Comparison of ENCODE assay signal across 17 cellular contexts in genomic region chr21:42019706-42020105, GRCh38. TPM values are rescaled to one million over a fixed set of nuclear protein-coding genes. Genes with fewer than 3 reads are reported as not detected.
DNase-seq lines count a peak whose midpoint lies in the region; TF ChIP-seq lines count a peak whose summit lies in the region.
"Had no signal": no experiment of that assay in that cellular context is flagged by ENCODE, and none has a peak within 500 bp of the region (broad histone marks: within the 10 kb centered on the region; RNA-seq: fewer than 3 reads in every experiment).

No MANE protein-coding gene starts in this region.

- H3K27me3 Mint-ChIP-seq in glutamatergic neuron (ENCODE audit: unreplicated experiment): peaks cover 3% of the 10 kb centered on the region

- peak; percentile 8 for DNase-seq in D341Med (ENCODE audit: low spot score)
- DNase-seq in glutamatergic neuron: no peak
- no peak for DNase-seq in neuronal stem cell (ENCODE audit: low spot score)
- DNase-seq in stimulated activated naive CD4-positive, alpha-beta T cell treated with Interleukin-2 at 50 U/mL for 16 hours (lab: John Stamatoyannopoulos, UW): no peak
- DNase-seq in medulla oblongata (ENCODE audit: extremely low spot score): no peak
- DNase-seq in NCI-H1930 (lab: John Stamatoyannopoulos, UW): no peak
- DNase-seq: Caco-2; CD4-positive, CD25-positive, alpha-beta regulatory T cell; CD8-positive, alpha-beta T cell; DMS 273 treated with DMSO at 0.1 percent for 48 hours; DND-41; GOT3; HCEC 1CT had no signal

- peaks cover 3% of the 10 kb centered on the region for H3K9me3 Mint-ChIP-seq in glutamatergic neuron (ENCODE audit: unreplicated experiment)

- no peak overlapping the region for H2AK5ac ChIP-seq in neuronal stem cell (ENCODE audit: low read depth, low read length)

- H3K4me2 ChIP-seq in neuronal stem cell (ENCODE audit: insufficient read depth, low read length, poor library complexity, severe bottlenecking): no peak overlapping the region
- H3K4me2 ChIP-seq: BLaER1 had no signal

- peaks cover 4% of the 10 kb centered on the region for H3K36me3 Mint-ChIP-seq in glutamatergic neuron (ENCODE audit: unreplicated experiment)
- H3K36me3 Mint-ChIP-seq: CD4-positive, CD25-positive, alpha-beta regulatory T cell; CD8-positive, alpha-beta T cell had no signal

- H3K23ac ChIP-seq in neuronal stem cell (ENCODE audit: low read depth, low read length, poor library complexity): no peak overlapping the region

- no peak overlapping the region for H3K27ac Mint-ChIP-seq in glutamatergic neuron (ENCODE audit: unreplicated experiment)
- H3K27ac Mint-ChIP-seq: B cell; CD8-positive, alpha-beta T cell had no signal

- no peaks in the 10 kb centered on the region for H3K36me3 ChIP-seq in neuronal stem cell (replicated peaks in 1 of 2; ENCODE audit: control insufficient read depth in 2 of 2, insufficient read depth in 2 of 2, low read length in 2 of 2)
- H3K36me3 ChIP-seq: BLaER1 had no signal

- no peak overlapping the region for H2BK120ac ChIP-seq in neuronal stem cell (ENCODE audit: low read depth, low read length)

- no peak overlapping the region for H4K91ac ChIP-seq in neuronal stem cell (ENCODE audit: low read depth, low read length, poor library complexity)

- H2AFZ ChIP-seq in neuronal stem cell (ENCODE audit: low read length): no peak overlapping the region

- peaks cover 0 to 20% (median 0%) of the 10 kb centered on the region in 3 experiments for H3K27me3 ChIP-seq in neuronal stem cell (ENCODE audit: control insufficient read depth in 3 of 3, insufficient read depth in 3 of 3, low read depth in 1 of 3, low read length in 3 of 3)
- H3K27me3 ChIP-seq: BLaER1 had no signal

- no peak overlapping the region for H2BK12ac ChIP-seq in neuronal stem cell (ENCODE audit: low read length)

- H3K14ac ChIP-seq in neuronal stem cell (ENCODE audit: low read length): no peak overlapping the region

- no peak overlapping the region for H3K18ac ChIP-seq in neuronal stem cell (ENCODE audit: low read length)

- H2BK15ac ChIP-seq in neuronal stem cell (ENCODE audit: low read length): no peak overlapping the region

- H3K9ac ChIP-seq in neuronal stem cell (ENCODE audit: low read depth, low read length, poor library complexity): no peak overlapping the region
- H3K9ac ChIP-seq: BLaER1 had no signal

- WGBS in neuronal stem cell (ENCODE audit: extremely low coverage in 2 of 2, insufficient read length in 2 of 2, insufficient replicate concordance in 1 of 2), 2 donors: no CpG with 5 or more reads among the region's 6 CpGs

- peaks cover 17 to 19% of the 10 kb centered on the region in 2 donors for H3K4me1 ChIP-seq in neuronal stem cell (ENCODE audit: control insufficient read depth in 2 of 2, insufficient read depth in 1 of 2, low read depth in 1 of 2, low read length in 2 of 2)
- H3K4me1 ChIP-seq: BLaER1, Caco-2 had no signal

- H3K79me1 ChIP-seq in neuronal stem cell (ENCODE audit: low read depth, low read length): no peaks in the 10 kb centered on the region

- H3K27ac ChIP-seq in neuronal stem cell (replicated peaks; ENCODE audit: low read length): no peak overlapping the region
- H3K27ac ChIP-seq: 22Rv1, BLaER1, C4-2B had no signal

- peaks cover 0 to 5% of the 10 kb centered on the region in 2 donors for H3K9me3 ChIP-seq in neuronal stem cell (replicated peaks in 1 of 2; ENCODE audit: control insufficient read depth in 2 of 2, insufficient read depth in 1 of 2, low read depth in 1 of 2, low read length in 2 of 2)
- H3K9me3 ChIP-seq: Caco-2 had no signal

- TF ChIP-seq CTCF in glutamatergic neuron (IDR thresholded peaks at IDR 0.05; ENCODE audit: partially characterized antibody, unreplicated experiment): no peak

- no peak overlapping the region for H3K4ac ChIP-seq in neuronal stem cell (ENCODE audit: low read length)

- no peak overlapping the region for H3K4me3 ChIP-seq in neuronal stem cell (ENCODE audit: low read length in 2 of 2)
- H3K4me3 ChIP-seq: BLaER1 had no signal

- H4K8ac ChIP-seq in neuronal stem cell (ENCODE audit: low read depth, low read length): no peak overlapping the region

- no peaks in the 10 kb centered on the region for H3K4me1 Mint-ChIP-seq in glutamatergic neuron (ENCODE audit: low read depth, unreplicated experiment)

- H2BK5ac ChIP-seq in neuronal stem cell (ENCODE audit: low read length): peak overlapping the region; percentile 59

- H3K4me3 Mint-ChIP-seq in glutamatergic neuron (ENCODE audit: unreplicated experiment): peak overlapping the region; percentile 20
- H3K4me3 Mint-ChIP-seq: B cell; CD8-positive, alpha-beta T cell had no signal

RNA-seq across cellular contexts. Expression of gene ZBTB21, which starts 9.5 kb away (rescaled TPM):
- total RNA-seq in glutamatergic neuron (ENCODE audit: unreplicated experiment): 21.2 TPM
- polyA plus RNA-seq in neuronal stem cell (2013, experiment 1 of 2): 11.2 TPM
- polyA plus RNA-seq in neuronal stem cell (2013, experiment 2 of 2): 11.2 TPM

RNA-seq across cellular contexts. Expression of gene UMODL1, which starts 51.4 kb away (rescaled TPM):
- not detected for total RNA-seq in glutamatergic neuron (ENCODE audit: unreplicated experiment)
- not detected for polyA plus RNA-seq in neuronal stem cell (2013, experiment 1 of 2)
- polyA plus RNA-seq in neuronal stem cell (2013, experiment 2 of 2): not detected
